In the genomic region with DNA sequence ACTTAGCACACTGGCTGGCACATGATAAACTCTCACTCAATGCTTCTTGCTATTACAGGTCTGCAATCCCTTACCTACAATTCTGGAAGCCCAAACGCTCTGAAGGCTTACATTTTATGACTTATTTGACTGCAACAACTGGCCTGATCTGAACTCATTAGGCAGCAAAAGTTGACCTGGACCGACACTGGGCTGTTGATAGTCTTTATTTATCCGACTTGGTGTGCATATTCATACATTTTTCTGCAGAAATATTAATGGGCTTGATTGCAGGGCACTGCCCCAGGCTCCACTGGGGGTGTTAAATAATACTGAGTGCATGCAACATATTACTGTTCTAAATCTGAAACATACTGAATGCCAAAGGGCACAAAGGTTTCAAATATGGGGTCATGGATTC, we compare ENCODE assay signal across 22 cellular contexts.
DNase-seq lines count a peak whose midpoint lies in the region; ATAC-seq lines count a peak whose summit lies in the region.
"Had no signal": no experiment of that assay in that cellular context is flagged by ENCODE, and none has a peak within 500 bp of the region (broad histone marks: within the 10 kb centered on the region; RNA-seq: fewer than 3 reads in every experiment).

No MANE protein-coding gene starts in this region.

- H3K4me1 Mint-ChIP-seq in activated naive CD4-positive, alpha-beta T cell treated with anti-CD3 and anti-CD28 coated beads, Interleukin-2, amount 10 ng/mL, durations not matched to agents 7 days and 5 days, result peaks cover 97% of the 10 kb centered on the region
- H3K4me1 Mint-ChIP-seq in T-helper 17 cell, result peaks cover 65% of the 10 kb centered on the region
- H3K4me1 Mint-ChIP-seq in activated naive CD8-positive, alpha-beta T cell treated with anti-CD3 and anti-CD28 coated beads, Interleukin-2, amount 50 U/mL, for 24 hours, result peaks cover 91% of the 10 kb centered on the region
- H3K4me1 Mint-ChIP-seq: mesothelial cell of epicardium, nephron had no signal

- no peak overlapping the region for H3K4me3 ChIP-seq in thymus (ENCODE audit: low read length)
- H3K4me3 ChIP-seq: gastroesophageal sphincter, left ventricle myocardium inferior, right lobe of liver, thyroid gland had no signal

- H3K27ac ChIP-seq in thymus (ENCODE audit: low read depth), result peak overlapping the region; percentile 83
- H3K27ac ChIP-seq: gastroesophageal sphincter, HL-60, left ventricle myocardium inferior, right lobe of liver, thyroid gland, VCaP had no signal

- no peaks in the 10 kb centered on the region for H3K36me3 ChIP-seq in thymus (ENCODE audit: control insufficient read depth, insufficient read depth)
- H3K36me3 ChIP-seq: gastroesophageal sphincter, left ventricle myocardium inferior, right lobe of liver, thyroid gland had no signal

- H3K4me3 Mint-ChIP-seq in activated naive CD4-positive, alpha-beta T cell treated with anti-CD3 and anti-CD28 coated beads, Interleukin-2, amount 10 ng/mL, durations not matched to agents 7 days and 5 days, result no peak overlapping the region
- H3K4me3 Mint-ChIP-seq in T-helper 17 cell, result no peak overlapping the region
- no peak overlapping the region for H3K4me3 Mint-ChIP-seq in activated naive CD8-positive, alpha-beta T cell treated with anti-CD3 and anti-CD28 coated beads, Interleukin-2, amount 50 U/mL, for 24 hours
- H3K4me3 Mint-ChIP-seq: mesothelial cell of epicardium, nephron had no signal

- no peaks in the 10 kb centered on the region for H3K27me3 ChIP-seq in thymus (ENCODE audit: control insufficient read depth, insufficient read depth)
- H3K27me3 ChIP-seq: right lobe of liver, thyroid gland had no signal

- peaks cover 20% of the 10 kb centered on the region for H3K36me3 Mint-ChIP-seq in activated naive CD4-positive, alpha-beta T cell treated with anti-CD3 and anti-CD28 coated beads, Interleukin-2, amount 10 ng/mL, durations not matched to agents 7 days and 5 days
- no peaks in the 10 kb centered on the region for H3K36me3 Mint-ChIP-seq in T-helper 17 cell (ENCODE audit: low read depth)
- no peaks in the 10 kb centered on the region for H3K36me3 Mint-ChIP-seq in activated naive CD8-positive, alpha-beta T cell treated with anti-CD3 and anti-CD28 coated beads, Interleukin-2, amount 50 U/mL, for 24 hours (ENCODE audit: low read depth)
- H3K36me3 Mint-ChIP-seq: mesothelial cell of epicardium had no signal

- ATAC-seq in T-helper 17 cell, result no peak
- ATAC-seq in activated naive CD8-positive, alpha-beta T cell treated with anti-CD3 and anti-CD28 coated beads, Interleukin-2, amount 50 U/mL, for 24 hours, result no peak
- ATAC-seq in GM19035 (IDR thresholded peaks at IDR 0.05; ENCODE audit: unreplicated experiment), result no peak
- ATAC-seq: gastroesophageal sphincter, right lobe of liver had no signal

- DNase-seq in activated naive CD4-positive, alpha-beta T cell treated with anti-CD3 and anti-CD28 coated beads, Interleukin-2, amount 10 ng/mL, durations not matched to agents 7 days and 5 days, result no peak
- DNase-seq in activated naive CD4-positive, alpha-beta T cell treated with anti-CD3 and anti-CD28 coated beads, Interleukin-2, amount 50 U/mL, for 16 hours, result no peak
- DNase-seq in T-helper 17 cell, result no peak
- no peak for DNase-seq in activated naive CD8-positive, alpha-beta T cell treated with anti-CD3 and anti-CD28 coated beads, Interleukin-2, amount 50 U/mL, for 24 hours
- DNase-seq in DMS79 treated with DMSO at 0.1 percent for 48 hours (lab: John Stamatoyannopoulos, UW), result no peak
- DNase-seq: activated CD4-positive, alpha-beta T cell treated with anti-CD3 and anti-CD28 coated beads, Interleukin-2, amount 50 U/mL, for 48 hours; anterior cingulate cortex; cortex of kidney; hippocampal formation; left ventricle myocardium inferior; NCI-H1694 treated with DMSO at 0.1 percent for 48 hours; NCI-H69; right lobe of liver; stimulated activated CD4-positive, alpha-beta T cell treated with anti-CD3 and anti-CD28 coated beads, Interleukin-12 subunit alpha, Interleukin-12 subunit beta, amount 100 ng/mL, for 4 hours; thyroid gland had no signal

- peak overlapping the region; percentile 67 for H3K27ac Mint-ChIP-seq in activated naive CD4-positive, alpha-beta T cell treated with anti-CD3 and anti-CD28 coated beads, Interleukin-2, amount 10 ng/mL, durations not matched to agents 7 days and 5 days
- peak overlapping the region; percentile 85 for H3K27ac Mint-ChIP-seq in T-helper 17 cell
- H3K27ac Mint-ChIP-seq in activated naive CD8-positive, alpha-beta T cell treated with anti-CD3 and anti-CD28 coated beads, Interleukin-2, amount 50 U/mL, for 24 hours, result peak overlapping the region; percentile 82
- H3K27ac Mint-ChIP-seq: mesothelial cell of epicardium, nephron had no signal

- peaks cover 74% of the 10 kb centered on the region for H3K4me1 ChIP-seq in thymus (ENCODE audit: control insufficient read depth, insufficient read depth, low read length)
- H3K4me1 ChIP-seq: gastroesophageal sphincter, left ventricle myocardium inferior, right lobe of liver, thyroid gland had no signal

- WGBS in thymus, result 66% methylated on average over 3 of the region's 3 CpGs

- H3K9me3 ChIP-seq in T-helper 17 cell (ENCODE audit: control insufficient read depth, low read length, poor library complexity, severe bottlenecking) (no peaks in the 10 kb centered on the region), thymus (ENCODE audit: control insufficient read depth) (no peaks in the 10 kb centered on the region)
- H3K9me3 ChIP-seq: gastroesophageal sphincter, left ventricle myocardium inferior, right lobe of liver, thyroid gland had no signal

- peaks cover 3% of the 10 kb centered on the region for H3K9me3 Mint-ChIP-seq in activated naive CD4-positive, alpha-beta T cell treated with anti-CD3 and anti-CD28 coated beads, Interleukin-2, amount 10 ng/mL, durations not matched to agents 7 days and 5 days
- no peaks in the 10 kb centered on the region for H3K9me3 Mint-ChIP-seq in activated naive CD8-positive, alpha-beta T cell treated with anti-CD3 and anti-CD28 coated beads, Interleukin-2, amount 50 U/mL, for 24 hours
- H3K9me3 Mint-ChIP-seq: mesothelial cell of epicardium, nephron had no signal

- H3K27me3 Mint-ChIP-seq in activated naive CD4-positive, alpha-beta T cell treated with anti-CD3 and anti-CD28 coated beads, Interleukin-2, amount 10 ng/mL, durations not matched to agents 7 days and 5 days, result no peaks in the 10 kb centered on the region
- no peaks in the 10 kb centered on the region for H3K27me3 Mint-ChIP-seq in T-helper 17 cell
- no peaks in the 10 kb centered on the region for H3K27me3 Mint-ChIP-seq in activated naive CD8-positive, alpha-beta T cell treated with anti-CD3 and anti-CD28 coated beads, Interleukin-2, amount 50 U/mL, for 24 hours

- CTCF ChIA-PET in activated naive CD4-positive, alpha-beta T cell treated with anti-CD3 and anti-CD28 coated beads, Interleukin-2, amount 10 ng/mL, durations not matched to agents 7 days and 5 days (lab: Charles Lee), result interaction anchor here (0.7 to 4.8 kb wide), 4 partner anchors 19 to 1031 kb away, joined by 3 to 27 read pairs (median 4); no protein-coding TSS in a partner anchor
